Comparison of ENCODE assay signal across 17 cellular contexts in genomic region chr1:50705041-50705440, GRCh38.
DNase-seq lines count a peak whose midpoint lies in the region; ATAC-seq and TF ChIP-seq lines count a peak whose summit lies in the region.
"Had no signal": no experiment of that assay in that cellular context is flagged by ENCODE, and none has a peak within 500 bp of the region (broad histone marks: within the 10 kb centered on the region; RNA-seq: fewer than 3 reads in every experiment).

No MANE protein-coding gene starts in this region.

- H3K9me3 Mint-ChIP-seq in endodermal cell = no peaks in the 10 kb centered on the region
- H3K9me3 Mint-ChIP-seq: activated T-cell treated with anti-CD3 and anti-CD28 coated beads, Interleukin-2, amount 50 U/mL, for 24 hours had no signal

- no peaks in the 10 kb centered on the region for H3K36me3 Mint-ChIP-seq in endodermal cell (ENCODE audit: low read depth)

- peak; percentile 31 for ATAC-seq in Right ventricle myocardium superior (ENCODE audit: poor library complexity)
- no peak for ATAC-seq in GM19455 (IDR thresholded peaks at IDR 0.05; ENCODE audit: unreplicated experiment)
- ATAC-seq: pancreas, SK-N-SH treated with all-trans-retinoic acid at 6 μM for 48 hours had no signal

- H3K27me3 Mint-ChIP-seq in endodermal cell (ENCODE audit: insufficient read depth) = peaks cover 9% of the 10 kb centered on the region
- H3K27me3 Mint-ChIP-seq: activated T-cell treated with anti-CD3 and anti-CD28 coated beads, Interleukin-2, amount 50 U/mL, for 24 hours had no signal

- no peak overlapping the region for H3K27ac Mint-ChIP-seq in endodermal cell
- H3K27ac Mint-ChIP-seq: activated T-cell treated with anti-CD3 and anti-CD28 coated beads, Interleukin-2, amount 50 U/mL, for 24 hours had no signal

- WGBS in endodermal cell (ENCODE audit: insufficient coverage in 1 of 2, insufficient read length in 1 of 2), 2 experiments = 31% methylated on average over 1 of the region's 1 CpG; no CpG with 5 or more reads in 1 of the 2 experiments

- H3K4me1 ChIP-seq in left ventricle myocardium inferior (peaks cover 22% of the 10 kb centered on the region), endodermal cell (ENCODE audit: control insufficient read depth, insufficient read depth, low read length) (no peaks in the 10 kb centered on the region)
- H3K4me1 ChIP-seq: BLaER1, right atrium auricular region had no signal

- intact Hi-C loops in Right ventricle myocardium superior (cut with DNase I) (no loop called here), left ventricle myocardium inferior (cut with micrococcal nuclease) (no loop called here)

- H3K4me3 ChIP-seq in left ventricle myocardium inferior (no peak overlapping the region), endodermal cell (ENCODE audit: low read length) (no peak overlapping the region)
- H3K4me3 ChIP-seq: BLaER1, pancreas, right atrium auricular region, transverse colon had no signal

- H3K27me3 ChIP-seq in left ventricle myocardium inferior (ENCODE audit: low read depth) (no peaks in the 10 kb centered on the region), endodermal cell (ENCODE audit: control insufficient read depth, insufficient read depth, low read length, poor library complexity, severe bottlenecking) (no peaks in the 10 kb centered on the region)
- H3K27me3 ChIP-seq: BLaER1, pancreas, right atrium auricular region, transverse colon had no signal

- no peak overlapping the region for H3K4me3 Mint-ChIP-seq in endodermal cell
- H3K4me3 Mint-ChIP-seq: activated T-cell treated with anti-CD3 and anti-CD28 coated beads, Interleukin-2, amount 50 U/mL, for 24 hours had no signal

- H3K36me3 ChIP-seq in left ventricle myocardium inferior (no peaks in the 10 kb centered on the region), endodermal cell (ENCODE audit: control insufficient read depth, insufficient read depth, low read length) (no peaks in the 10 kb centered on the region)
- H3K36me3 ChIP-seq: BLaER1, pancreas, right atrium auricular region, transverse colon had no signal

- no peak for TF ChIP-seq CTCF in left ventricle myocardium inferior (IDR thresholded peaks at IDR 0.05; ENCODE audit: borderline replicate concordance)
- TF ChIP-seq CTCF in endodermal cell (conservative IDR thresholded peaks at IDR 0.05) = no peak

- H3K27ac ChIP-seq in left ventricle myocardium inferior (replicated peaks) = no peak overlapping the region
- H3K27ac ChIP-seq in epithelial cell of prostate = peak overlapping the region; percentile 51
- H3K27ac ChIP-seq in endodermal cell (ENCODE audit: low read depth, low read length) = no peak overlapping the region
- H3K27ac ChIP-seq: BLaER1, pancreas, right atrium auricular region, transverse colon had no signal

- H3K9me3 ChIP-seq in left ventricle myocardium inferior (replicated peaks) (no peaks in the 10 kb centered on the region), endodermal cell (ENCODE audit: control insufficient read depth, low read length) (no peaks in the 10 kb centered on the region)
- H3K9me3 ChIP-seq: BLaER1, pancreas, right atrium auricular region, transverse colon had no signal

- no peak overlapping the region for H3K9ac ChIP-seq in endodermal cell (ENCODE audit: extremely low read depth, low read length, poor library complexity, severe bottlenecking)
- H3K9ac ChIP-seq: BLaER1 had no signal

- peaks cover 37% of the 10 kb centered on the region for H3K4me1 Mint-ChIP-seq in endodermal cell

- DNase-seq in Right ventricle myocardium superior (no peak), left ventricle myocardium inferior (no peak), NCI-H69 (lab: John Stamatoyannopoulos, UW) (peak; percentile 81), epithelial cell of prostate (ENCODE audit: low read depth, low spot score) (no peak), 8988T (no peak), endodermal cell (no peak)
- DNase-seq: activated CD4-positive, alpha-beta T cell treated with anti-CD3 and anti-CD28 coated beads for 48 hours; activated gamma-delta T cell treated with Interleukin-2 at 50 U/mL for 16 hours; activated T-cell treated with anti-CD3 and anti-CD28 coated beads, Interleukin-2, amount 50 U/mL, for 24 hours; DMS53; pancreas; stimulated activated CD4-positive, alpha-beta T cell treated with anti-CD3 and anti-CD28 coated beads, Interleukin-2, amount 100 ng/mL, for 48 hours; transverse colon had no signal
